Comparison of ENCODE assay signal across 20 cellular contexts in the genomic region with DNA sequence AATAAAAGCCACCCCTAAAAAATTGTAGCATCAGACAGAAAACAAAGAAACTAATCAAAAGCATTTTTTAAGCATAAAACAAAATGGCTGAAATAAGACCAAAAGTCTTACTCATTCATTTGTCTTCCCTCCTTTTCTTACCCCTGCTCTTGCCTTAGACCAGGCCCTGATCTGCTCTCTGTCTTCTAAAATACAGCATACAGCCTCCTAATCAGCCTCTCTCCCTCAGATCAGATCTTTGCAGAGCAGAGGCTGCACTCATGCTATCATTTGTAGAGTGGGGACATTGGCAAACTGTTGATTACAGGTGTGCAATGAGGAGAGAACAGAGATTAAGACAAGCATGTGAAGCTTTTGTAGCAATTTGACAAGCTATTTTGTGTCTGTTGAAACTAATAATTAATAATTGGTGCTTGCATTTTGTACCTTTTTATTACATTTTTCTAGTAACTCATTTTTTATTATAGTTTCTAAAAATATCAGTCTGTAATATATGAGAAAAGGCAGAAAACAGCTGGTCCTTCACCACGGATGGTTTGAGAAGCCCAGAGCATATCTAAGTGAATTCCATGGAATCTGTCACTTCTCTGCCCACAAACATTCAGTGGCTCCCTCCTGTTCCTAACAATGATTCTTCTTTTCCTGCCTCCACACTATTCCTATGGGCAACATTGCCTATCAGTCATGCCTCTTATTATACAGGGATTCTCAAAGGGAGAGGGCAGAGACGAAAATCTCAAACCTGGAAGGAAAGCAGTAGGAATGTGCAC.
"Had no signal": no experiment of that assay in that cellular context is flagged by ENCODE, and none has a peak within 500 bp of the region (broad histone marks: within the 10 kb centered on the region; RNA-seq: fewer than 3 reads in every experiment).

No MANE protein-coding gene starts in this region.

- ATAC-seq: gastrocnemius medialis; heart right ventricle; stimulated activated naive CD8-positive, alpha-beta T cell treated with anti-CD3 and anti-CD28 coated beads, Interleukin-15, Interleukin-2, amounts not matched to agents 100 U/mL and 50 U/mL, for 24 hours; T-helper 17 cell; WTC11 had no signal

- H3K27me3 ChIP-seq: brain microvascular endothelial cell, gastrocnemius medialis, heart right ventricle, transverse colon had no signal

- H3K36me3 Mint-ChIP-seq: activated naive CD8-positive, alpha-beta T cell; WTC11 had no signal

- H3K27ac Mint-ChIP-seq: activated CD4-positive, alpha-beta memory T cell treated with anti-CD3 and anti-CD28 coated beads, Interleukin-2, amount 10 ng/mL, durations not matched to agents 7 days and 5 days; activated naive CD8-positive, alpha-beta T cell; activated T-cell treated with anti-CD3 and anti-CD28 coated beads, Interleukin-2, amount 50 U/mL, for 24 hours; T-helper 17 cell; WTC11 had no signal

- H3K27me3 Mint-ChIP-seq: activated CD4-positive, alpha-beta memory T cell treated with anti-CD3 and anti-CD28 coated beads, Interleukin-2, amount 10 ng/mL, durations not matched to agents 7 days and 5 days; activated naive CD8-positive, alpha-beta T cell; activated T-cell treated with anti-CD3 and anti-CD28 coated beads, Interleukin-2, amount 50 U/mL, for 24 hours; central memory CD8-positive, alpha-beta T cell; T-helper 17 cell had no signal

- H3K9me3 ChIP-seq: gastrocnemius medialis, heart right ventricle, transverse colon had no signal

- H3K27ac ChIP-seq: brain microvascular endothelial cell, coronary artery, gastrocnemius medialis, heart right ventricle, skin epidermis, transverse colon had no signal

- H3K4me1 ChIP-seq: gastrocnemius medialis, heart right ventricle, transverse colon had no signal

- H3K4me3 Mint-ChIP-seq: activated CD4-positive, alpha-beta memory T cell treated with anti-CD3 and anti-CD28 coated beads, Interleukin-2, amount 10 ng/mL, durations not matched to agents 7 days and 5 days; activated naive CD8-positive, alpha-beta T cell; activated T-cell treated with anti-CD3 and anti-CD28 coated beads, Interleukin-2, amount 50 U/mL, for 24 hours; central memory CD8-positive, alpha-beta T cell; T-helper 17 cell; WTC11 had no signal

- DNase-seq: activated CD4-positive, alpha-beta memory T cell treated with anti-CD3 and anti-CD28 coated beads, Interleukin-2, amount 10 ng/mL, durations not matched to agents 7 days and 5 days; activated CD4-positive, alpha-beta T cell treated with anti-CD3 and anti-CD28 coated beads for 4 hours; activated effector memory CD4-positive, alpha-beta T cell treated with Interleukin-2 at 50 U/mL for 16 hours; activated T-cell treated with anti-CD3 and anti-CD28 coated beads, Interleukin-2, amount 50 U/mL, for 24 hours; amygdala; brain microvascular endothelial cell; gastrocnemius medialis; heart right ventricle; midbrain; stimulated activated CD4-positive, alpha-beta T cell treated with anti-CD3 and anti-CD28 coated beads, Interleukin-4, amount 100 ng/mL, for 24 hours; stimulated activated CD8-positive, alpha-beta memory T cell treated with anti-CD3 and anti-CD28 coated beads, Interleukin-4, amount 100 ng/mL, for 48 hours; stimulated activated naive CD8-positive, alpha-beta T cell treated with anti-CD3 and anti-CD28 coated beads, Interleukin-15, Interleukin-2, amounts not matched to agents 100 U/mL and 50 U/mL, for 24 hours; T-helper 17 cell; transverse colon had no signal

- H3K36me3 ChIP-seq: brain microvascular endothelial cell, gastrocnemius medialis, heart right ventricle, transverse colon had no signal

- H3K4me3 ChIP-seq: coronary artery, gastrocnemius medialis, heart right ventricle, lung, skin epidermis, transverse colon had no signal
